1 cellular context compared by ENCODE assay signal in genomic region chr19:17496337-17496997, GRCh38.
A peak's percentile ranks its signal among the peaks of the same experiment; 100 is the strongest.
TF ChIP-seq lines count a peak whose summit lies in the region.

No MANE protein-coding gene starts in this region.

TF ChIP-seq in HepG2, 621 proteins besides CTCF, POLR2A, EP300 and RAD21 (continued from another document and continues in another):
- TF ChIP-seq ARID4A (CRISPR knock-in tag; IDR thresholded peaks at IDR 0.05; ENCODE audit: borderline replicate concordance) (peak; percentile 27; the same call in 1 of the 2 replicates), ZNF274 (CRISPR knock-in tag; IDR thresholded peaks at IDR 0.05) (0 out of 2 replicates have a peak, but pooled peaks have one; percentile 27), SALL1 (CRISPR knock-in tag; IDR thresholded peaks at IDR 0.05) (peak; percentile 40; the same call in 1 of the 2 replicates), ZMYM4 (CRISPR knock-in tag; IDR thresholded peaks at IDR 0.05) (peak; percentile 67; the same call in 1 of the 2 replicates), PRPF4 (IDR thresholded peaks at IDR 0.05; ENCODE audit: low read depth, low read length, poor library complexity, severe bottlenecking) (no peak), ZNF280B (CRISPR knock-in tag; IDR thresholded peaks at IDR 0.05; ENCODE audit: borderline replicate concordance) (peak; percentile 76; the same call in 1 of the 2 replicates), ZNF331 (CRISPR knock-in tag; IDR thresholded peaks at IDR 0.05) (peak; percentile 72), PATZ1 (CRISPR knock-in tag; IDR thresholded peaks at IDR 0.05) (peak; percentile 64), RELA (CRISPR knock-in tag; IDR thresholded peaks at IDR 0.05) (no peak), KDM2A (CRISPR knock-in tag; IDR thresholded peaks at IDR 0.05; ENCODE audit: borderline replicate concordance, low read depth) (peak; percentile 77), ZNF580 (CRISPR knock-in tag; IDR thresholded peaks at IDR 0.05; ENCODE audit: borderline replicate concordance, low read depth) (peak; percentile 79; the same call in 1 of the 2 replicates), POGZ (CRISPR knock-in tag; IDR thresholded peaks at IDR 0.05) (peak; percentile 32; the same call in 1 of the 2 replicates), TERF1 (CRISPR knock-in tag; IDR thresholded peaks at IDR 0.05) (no peak), ZNF501 (CRISPR knock-in tag; IDR thresholded peaks at IDR 0.05) (peak; percentile 17; the same call in 1 of the 2 replicates), NR2C2 (CRISPR knock-in tag; IDR thresholded peaks at IDR 0.05; ENCODE audit: borderline replicate concordance) (peak; percentile 46), RBM39 (IDR thresholded peaks at IDR 0.05; ENCODE audit: low read depth, low read length, poor library complexity, severe bottlenecking) (peak; percentile 27), XRCC5 (optimal IDR thresholded peaks at IDR 0.05; ENCODE audit: low read length) (peak; percentile 99)
- TF ChIP-seq, protein P1, sequence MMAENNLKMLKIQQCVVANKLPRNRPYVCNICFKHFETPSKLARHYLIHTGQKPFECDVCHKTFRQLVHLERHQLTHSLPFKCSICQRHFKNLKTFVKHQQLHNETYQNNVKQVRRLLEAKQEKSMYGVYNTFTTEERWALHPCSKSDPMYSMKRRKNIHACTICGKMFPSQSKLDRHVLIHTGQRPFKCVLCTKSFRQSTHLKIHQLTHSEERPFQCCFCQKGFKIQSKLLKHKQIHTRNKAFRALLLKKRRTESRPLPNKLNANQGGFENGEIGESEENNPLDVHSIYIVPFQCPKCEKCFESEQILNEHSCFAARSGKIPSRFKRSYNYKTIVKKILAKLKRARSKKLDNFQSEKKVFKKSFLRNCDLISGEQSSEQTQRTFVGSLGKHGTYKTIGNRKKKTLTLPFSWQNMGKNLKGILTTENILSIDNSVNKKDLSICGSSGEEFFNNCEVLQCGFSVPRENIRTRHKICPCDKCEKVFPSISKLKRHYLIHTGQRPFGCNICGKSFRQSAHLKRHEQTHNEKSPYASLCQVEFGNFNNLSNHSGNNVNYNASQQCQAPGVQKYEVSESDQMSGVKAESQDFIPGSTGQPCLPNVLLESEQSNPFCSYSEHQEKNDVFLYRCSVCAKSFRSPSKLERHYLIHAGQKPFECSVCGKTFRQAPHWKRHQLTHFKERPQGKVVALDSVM (CRISPR knock-in tag; IDR thresholded peaks at IDR 0.05) = peak; percentile 42; the same call in 1 of the 2 replicates
- TF ChIP-seq, protein P2, sequence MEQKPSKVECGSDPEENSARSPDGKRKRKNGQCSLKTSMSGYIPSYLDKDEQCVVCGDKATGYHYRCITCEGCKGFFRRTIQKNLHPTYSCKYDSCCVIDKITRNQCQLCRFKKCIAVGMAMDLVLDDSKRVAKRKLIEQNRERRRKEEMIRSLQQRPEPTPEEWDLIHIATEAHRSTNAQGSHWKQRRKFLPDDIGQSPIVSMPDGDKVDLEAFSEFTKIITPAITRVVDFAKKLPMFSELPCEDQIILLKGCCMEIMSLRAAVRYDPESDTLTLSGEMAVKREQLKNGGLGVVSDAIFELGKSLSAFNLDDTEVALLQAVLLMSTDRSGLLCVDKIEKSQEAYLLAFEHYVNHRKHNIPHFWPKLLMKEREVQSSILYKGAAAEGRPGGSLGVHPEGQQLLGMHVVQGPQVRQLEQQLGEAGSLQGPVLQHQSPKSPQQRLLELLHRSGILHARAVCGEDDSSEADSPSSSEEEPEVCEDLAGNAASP (CRISPR knock-in tag; IDR thresholded peaks at IDR 0.05; ENCODE audit: borderline replicate concordance) = peak; percentile 40; the same call in 1 of the 2 replicates
- TF ChIP-seq, protein P3, sequence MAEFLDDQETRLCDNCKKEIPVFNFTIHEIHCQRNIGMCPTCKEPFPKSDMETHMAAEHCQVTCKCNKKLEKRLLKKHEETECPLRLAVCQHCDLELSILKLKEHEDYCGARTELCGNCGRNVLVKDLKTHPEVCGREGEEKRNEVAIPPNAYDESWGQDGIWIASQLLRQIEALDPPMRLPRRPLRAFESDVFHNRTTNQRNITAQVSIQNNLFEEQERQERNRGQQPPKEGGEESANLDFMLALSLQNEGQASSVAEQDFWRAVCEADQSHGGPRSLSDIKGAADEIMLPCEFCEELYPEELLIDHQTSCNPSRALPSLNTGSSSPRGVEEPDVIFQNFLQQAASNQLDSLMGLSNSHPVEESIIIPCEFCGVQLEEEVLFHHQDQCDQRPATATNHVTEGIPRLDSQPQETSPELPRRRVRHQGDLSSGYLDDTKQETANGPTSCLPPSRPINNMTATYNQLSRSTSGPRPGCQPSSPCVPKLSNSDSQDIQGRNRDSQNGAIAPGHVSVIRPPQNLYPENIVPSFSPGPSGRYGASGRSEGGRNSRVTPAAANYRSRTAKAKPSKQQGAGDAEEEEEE (CRISPR knock-in tag; IDR thresholded peaks at IDR 0.05; ENCODE audit: borderline replicate concordance) = no peak
- TF ChIP-seq, protein P4, sequence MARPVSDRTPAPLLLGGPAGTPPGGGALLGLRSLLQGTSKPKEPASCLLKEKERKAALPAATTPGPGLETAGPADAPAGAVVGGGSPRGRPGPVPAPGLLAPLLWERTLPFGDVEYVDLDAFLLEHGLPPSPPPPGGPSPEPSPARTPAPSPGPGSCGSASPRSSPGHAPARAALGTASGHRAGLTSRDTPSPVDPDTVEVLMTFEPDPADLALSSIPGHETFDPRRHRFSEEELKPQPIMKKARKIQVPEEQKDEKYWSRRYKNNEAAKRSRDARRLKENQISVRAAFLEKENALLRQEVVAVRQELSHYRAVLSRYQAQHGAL (CRISPR knock-in tag; IDR thresholded peaks at IDR 0.05; ENCODE audit: not compliant biosample characterization) = no peak
- TF ChIP-seq, protein P5, sequence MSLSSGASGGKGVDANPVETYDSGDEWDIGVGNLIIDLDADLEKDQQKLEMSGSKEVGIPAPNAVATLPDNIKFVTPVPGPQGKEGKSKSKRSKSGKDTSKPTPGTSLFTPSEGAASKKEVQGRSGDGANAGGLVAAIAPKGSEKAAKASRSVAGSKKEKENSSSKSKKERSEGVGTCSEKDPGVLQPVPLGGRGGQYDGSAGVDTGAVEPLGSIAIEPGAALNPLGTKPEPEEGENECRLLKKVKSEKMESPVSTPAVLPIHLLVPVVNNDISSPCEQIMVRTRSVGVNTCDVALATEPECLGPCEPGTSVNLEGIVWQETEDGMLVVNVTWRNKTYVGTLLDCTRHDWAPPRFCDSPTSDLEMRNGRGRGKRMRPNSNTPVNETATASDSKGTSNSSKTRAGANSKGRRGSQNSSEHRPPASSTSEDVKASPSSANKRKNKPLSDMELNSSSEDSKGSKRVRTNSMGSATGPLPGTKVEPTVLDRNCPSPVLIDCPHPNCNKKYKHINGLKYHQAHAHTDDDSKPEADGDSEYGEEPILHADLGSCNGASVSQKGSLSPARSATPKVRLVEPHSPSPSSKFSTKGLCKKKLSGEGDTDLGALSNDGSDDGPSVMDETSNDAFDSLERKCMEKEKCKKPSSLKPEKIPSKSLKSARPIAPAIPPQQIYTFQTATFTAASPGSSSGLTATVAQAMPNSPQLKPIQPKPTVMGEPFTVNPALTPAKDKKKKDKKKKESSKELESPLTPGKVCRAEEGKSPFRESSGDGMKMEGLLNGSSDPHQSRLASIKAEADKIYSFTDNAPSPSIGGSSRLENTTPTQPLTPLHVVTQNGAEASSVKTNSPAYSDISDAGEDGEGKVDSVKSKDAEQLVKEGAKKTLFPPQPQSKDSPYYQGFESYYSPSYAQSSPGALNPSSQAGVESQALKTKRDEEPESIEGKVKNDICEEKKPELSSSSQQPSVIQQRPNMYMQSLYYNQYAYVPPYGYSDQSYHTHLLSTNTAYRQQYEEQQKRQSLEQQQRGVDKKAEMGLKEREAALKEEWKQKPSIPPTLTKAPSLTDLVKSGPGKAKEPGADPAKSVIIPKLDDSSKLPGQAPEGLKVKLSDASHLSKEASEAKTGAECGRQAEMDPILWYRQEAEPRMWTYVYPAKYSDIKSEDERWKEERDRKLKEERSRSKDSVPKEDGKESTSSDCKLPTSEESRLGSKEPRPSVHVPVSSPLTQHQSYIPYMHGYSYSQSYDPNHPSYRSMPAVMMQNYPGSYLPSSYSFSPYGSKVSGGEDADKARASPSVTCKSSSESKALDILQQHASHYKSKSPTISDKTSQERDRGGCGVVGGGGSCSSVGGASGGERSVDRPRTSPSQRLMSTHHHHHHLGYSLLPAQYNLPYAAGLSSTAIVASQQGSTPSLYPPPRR (CRISPR knock-in tag; IDR thresholded peaks at IDR 0.05; ENCODE audit: borderline replicate concordance) = no peak
- TF ChIP-seq, protein P6, sequence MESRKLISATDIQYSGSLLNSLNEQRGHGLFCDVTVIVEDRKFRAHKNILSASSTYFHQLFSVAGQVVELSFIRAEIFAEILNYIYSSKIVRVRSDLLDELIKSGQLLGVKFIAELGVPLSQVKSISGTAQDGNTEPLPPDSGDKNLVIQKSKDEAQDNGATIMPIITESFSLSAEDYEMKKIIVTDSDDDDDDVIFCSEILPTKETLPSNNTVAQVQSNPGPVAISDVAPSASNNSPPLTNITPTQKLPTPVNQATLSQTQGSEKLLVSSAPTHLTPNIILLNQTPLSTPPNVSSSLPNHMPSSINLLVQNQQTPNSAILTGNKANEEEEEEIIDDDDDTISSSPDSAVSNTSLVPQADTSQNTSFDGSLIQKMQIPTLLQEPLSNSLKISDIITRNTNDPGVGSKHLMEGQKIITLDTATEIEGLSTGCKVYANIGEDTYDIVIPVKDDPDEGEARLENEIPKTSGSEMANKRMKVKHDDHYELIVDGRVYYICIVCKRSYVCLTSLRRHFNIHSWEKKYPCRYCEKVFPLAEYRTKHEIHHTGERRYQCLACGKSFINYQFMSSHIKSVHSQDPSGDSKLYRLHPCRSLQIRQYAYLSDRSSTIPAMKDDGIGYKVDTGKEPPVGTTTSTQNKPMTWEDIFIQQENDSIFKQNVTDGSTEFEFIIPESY (CRISPR knock-in tag; IDR thresholded peaks at IDR 0.05) = peak; percentile 47; the same call in 1 of the 2 replicates
- TF ChIP-seq, protein P7, sequence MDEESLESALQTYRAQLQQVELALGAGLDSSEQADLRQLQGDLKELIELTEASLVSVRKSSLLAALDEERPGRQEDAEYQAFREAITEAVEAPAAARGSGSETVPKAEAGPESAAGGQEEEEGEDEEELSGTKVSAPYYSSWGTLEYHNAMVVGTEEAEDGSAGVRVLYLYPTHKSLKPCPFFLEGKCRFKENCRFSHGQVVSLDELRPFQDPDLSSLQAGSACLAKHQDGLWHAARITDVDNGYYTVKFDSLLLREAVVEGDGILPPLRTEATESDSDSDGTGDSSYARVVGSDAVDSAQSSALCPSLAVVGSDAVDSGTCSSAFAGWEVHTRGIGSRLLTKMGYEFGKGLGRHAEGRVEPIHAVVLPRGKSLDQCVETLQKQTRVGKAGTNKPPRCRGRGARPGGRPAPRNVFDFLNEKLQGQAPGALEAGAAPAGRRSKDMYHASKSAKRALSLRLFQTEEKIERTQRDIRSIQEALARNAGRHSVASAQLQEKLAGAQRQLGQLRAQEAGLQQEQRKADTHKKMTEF (CRISPR knock-in tag; IDR thresholded peaks at IDR 0.05) = 0 out of 2 replicates have a peak, but pooled peaks have one; percentile 25
